16 cellular contexts compared by ENCODE assay signal in genomic region chr20:33693274-33693673, GRCh38. TPM values are rescaled to one million over a fixed set of nuclear protein-coding genes. Genes with fewer than 3 reads are reported as not detected.
"Had no signal": no experiment of that assay in that cellular context is flagged by ENCODE, and none has a peak within 500 bp of the region (broad histone marks: within the 10 kb centered on the region; RNA-seq: fewer than 3 reads in every experiment).

No MANE protein-coding gene starts in this region.

- H3K4me3 ChIP-seq: coronary artery had no signal

- H3K4me1 ChIP-seq: parathyroid adenoma had no signal

- ATAC-seq: activated naive CD8-positive, alpha-beta T cell treated with anti-CD3 and anti-CD28 coated beads, Interleukin-2, amount 50 U/mL, for 24 hours; activated T-cell treated with anti-CD3 and anti-CD28 coated beads, Interleukin-2, amount 50 U/mL, for 72 hours had no signal

- H3K27ac Mint-ChIP-seq: activated CD4-positive, alpha-beta memory T cell treated with anti-CD3 and anti-CD28 coated beads, Interleukin-2, amount 10 ng/mL, durations not matched to agents 7 days and 5 days; activated naive CD8-positive, alpha-beta T cell treated with anti-CD3 and anti-CD28 coated beads, Interleukin-2, amount 50 U/mL, for 24 hours; activated T-cell treated with anti-CD3 and anti-CD28 coated beads, Interleukin-2, amount 50 U/mL, for 72 hours; stimulated activated naive CD8-positive, alpha-beta T cell treated with anti-CD3 and anti-CD28 coated beads, Interleukin-15, Interleukin-2, amounts not matched to agents 100 ng/mL and 50 ng/mL, for 24 hours had no signal

- H3K9ac ChIP-seq: parathyroid adenoma had no signal

- H3K9me3 Mint-ChIP-seq: activated CD4-positive, alpha-beta memory T cell treated with anti-CD3 and anti-CD28 coated beads, Interleukin-2, amount 10 ng/mL, durations not matched to agents 7 days and 5 days; activated naive CD8-positive, alpha-beta T cell treated with anti-CD3 and anti-CD28 coated beads, Interleukin-2, amount 50 U/mL, for 24 hours; activated T-cell treated with anti-CD3 and anti-CD28 coated beads, Interleukin-2, amount 50 U/mL, for 72 hours; stimulated activated naive CD8-positive, alpha-beta T cell treated with anti-CD3 and anti-CD28 coated beads, Interleukin-15, Interleukin-2, amounts not matched to agents 100 ng/mL and 50 ng/mL, for 24 hours had no signal

- FAIRE-seq: keratinocyte had no signal

- H3K4me3 Mint-ChIP-seq: activated CD4-positive, alpha-beta memory T cell treated with anti-CD3 and anti-CD28 coated beads, Interleukin-2, amount 10 ng/mL, durations not matched to agents 7 days and 5 days; activated naive CD8-positive, alpha-beta T cell treated with anti-CD3 and anti-CD28 coated beads, Interleukin-2, amount 50 U/mL, for 24 hours; activated T-cell treated with anti-CD3 and anti-CD28 coated beads, Interleukin-2, amount 50 U/mL, for 72 hours; stimulated activated naive CD8-positive, alpha-beta T cell treated with anti-CD3 and anti-CD28 coated beads, Interleukin-15, Interleukin-2, amounts not matched to agents 100 ng/mL and 50 ng/mL, for 24 hours had no signal

- DNase-seq: activated CD4-positive, alpha-beta memory T cell treated with anti-CD3 and anti-CD28 coated beads, Interleukin-2, amount 10 ng/mL, durations not matched to agents 7 days and 5 days; activated CD8-positive, alpha-beta memory T cell treated with anti-CD3 and anti-CD28 coated beads, Interleukin-2, amount 50 U/mL, for 4 hours; activated naive CD8-positive, alpha-beta T cell treated with anti-CD3 and anti-CD28 coated beads, Interleukin-2, amount 50 U/mL, for 24 hours; activated T-cell treated with anti-CD3 and anti-CD28 coated beads, Interleukin-2, amount 50 U/mL, for 72 hours; erythroblast; left ventricle myocardium superior; stimulated activated CD4-positive, alpha-beta T cell treated with anti-CD3 and anti-CD28 coated beads, Interleukin-15, amount 100 ng/mL, for 24 hours; stimulated activated CD4-positive, alpha-beta T cell treated with anti-CD3 and anti-CD28 coated beads, Interleukin-4, amount 100 ng/mL, for 24 hours had no signal

- H3K27ac ChIP-seq: parathyroid adenoma, VCaP had no signal

- H3K27me3 Mint-ChIP-seq: activated CD4-positive, alpha-beta memory T cell treated with anti-CD3 and anti-CD28 coated beads, Interleukin-2, amount 10 ng/mL, durations not matched to agents 7 days and 5 days; activated naive CD8-positive, alpha-beta T cell treated with anti-CD3 and anti-CD28 coated beads, Interleukin-2, amount 50 U/mL, for 24 hours; stimulated activated naive CD8-positive, alpha-beta T cell treated with anti-CD3 and anti-CD28 coated beads, Interleukin-15, Interleukin-2, amounts not matched to agents 100 ng/mL and 50 ng/mL, for 24 hours had no signal

RNA-seq across cellular contexts. Expression of gene C20orf144, which starts 31.1 kb away (rescaled TPM):
- total RNA-seq: cardiac septum, left ventricle myocardium superior, mesenteric fat pad, skeletal muscle tissue had no signal
